Comparison of ENCODE assay signal across 1 cellular context in the genomic region with DNA sequence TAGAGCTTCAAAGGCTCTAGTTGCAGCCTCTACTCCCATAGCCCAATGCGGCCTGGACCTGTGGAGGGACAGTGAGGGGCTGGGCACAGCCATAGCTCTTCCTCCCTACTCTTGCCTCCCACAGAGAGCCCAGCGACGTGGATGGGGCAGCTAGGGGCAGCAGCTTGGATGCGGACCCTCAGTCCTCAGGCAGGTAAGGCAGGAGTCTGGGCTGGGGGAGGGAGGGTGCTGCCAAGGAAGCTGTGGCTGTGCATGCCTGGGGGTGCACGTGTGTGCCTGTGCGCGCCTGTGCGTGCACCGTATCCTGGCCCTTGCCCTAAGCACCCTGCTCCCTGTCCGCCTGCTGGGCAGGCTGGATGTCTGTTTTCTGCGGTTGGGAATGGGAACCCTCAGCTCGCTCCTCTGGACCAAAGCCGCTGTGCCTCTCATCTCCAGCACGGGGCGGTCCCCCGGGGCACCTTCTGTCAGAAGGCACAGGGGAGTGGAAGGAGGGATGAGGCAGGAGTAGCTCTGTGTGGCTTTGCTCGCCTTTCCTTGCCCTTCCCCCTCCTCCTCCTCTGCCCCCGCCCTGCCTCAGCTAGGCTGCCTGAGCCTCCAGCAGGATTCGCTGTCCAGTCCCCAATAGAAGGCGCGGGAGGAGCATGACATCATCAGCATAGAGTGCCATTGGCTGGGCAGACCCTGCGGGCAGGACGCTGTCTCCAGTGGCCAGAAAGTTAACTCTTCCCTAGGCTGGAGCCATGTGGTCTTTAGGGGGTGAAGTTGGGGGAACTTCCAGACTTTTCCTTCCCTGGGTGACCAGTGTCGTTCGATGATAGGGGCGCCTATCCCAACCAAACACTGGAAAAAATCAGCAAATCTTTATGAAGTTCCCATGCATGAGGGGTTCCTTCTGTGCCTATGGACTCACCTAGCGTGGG.
TF ChIP-seq lines count a peak whose summit lies in the region.

No MANE protein-coding gene starts in this region.

TF ChIP-seq in IMR-90, 13 proteins besides CTCF, POLR2A, EP300 and RAD21 (continued from another document):
- TF ChIP-seq, protein P1, sequence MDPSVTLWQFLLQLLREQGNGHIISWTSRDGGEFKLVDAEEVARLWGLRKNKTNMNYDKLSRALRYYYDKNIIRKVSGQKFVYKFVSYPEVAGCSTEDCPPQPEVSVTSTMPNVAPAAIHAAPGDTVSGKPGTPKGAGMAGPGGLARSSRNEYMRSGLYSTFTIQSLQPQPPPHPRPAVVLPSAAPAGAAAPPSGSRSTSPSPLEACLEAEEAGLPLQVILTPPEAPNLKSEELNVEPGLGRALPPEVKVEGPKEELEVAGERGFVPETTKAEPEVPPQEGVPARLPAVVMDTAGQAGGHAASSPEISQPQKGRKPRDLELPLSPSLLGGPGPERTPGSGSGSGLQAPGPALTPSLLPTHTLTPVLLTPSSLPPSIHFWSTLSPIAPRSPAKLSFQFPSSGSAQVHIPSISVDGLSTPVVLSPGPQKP (IDR thresholded peaks at IDR 0.05; ENCODE audit: borderline replicate concordance, low read depth, low read length) = no peak
